15 cellular contexts compared by ENCODE assay signal in the genomic region with DNA sequence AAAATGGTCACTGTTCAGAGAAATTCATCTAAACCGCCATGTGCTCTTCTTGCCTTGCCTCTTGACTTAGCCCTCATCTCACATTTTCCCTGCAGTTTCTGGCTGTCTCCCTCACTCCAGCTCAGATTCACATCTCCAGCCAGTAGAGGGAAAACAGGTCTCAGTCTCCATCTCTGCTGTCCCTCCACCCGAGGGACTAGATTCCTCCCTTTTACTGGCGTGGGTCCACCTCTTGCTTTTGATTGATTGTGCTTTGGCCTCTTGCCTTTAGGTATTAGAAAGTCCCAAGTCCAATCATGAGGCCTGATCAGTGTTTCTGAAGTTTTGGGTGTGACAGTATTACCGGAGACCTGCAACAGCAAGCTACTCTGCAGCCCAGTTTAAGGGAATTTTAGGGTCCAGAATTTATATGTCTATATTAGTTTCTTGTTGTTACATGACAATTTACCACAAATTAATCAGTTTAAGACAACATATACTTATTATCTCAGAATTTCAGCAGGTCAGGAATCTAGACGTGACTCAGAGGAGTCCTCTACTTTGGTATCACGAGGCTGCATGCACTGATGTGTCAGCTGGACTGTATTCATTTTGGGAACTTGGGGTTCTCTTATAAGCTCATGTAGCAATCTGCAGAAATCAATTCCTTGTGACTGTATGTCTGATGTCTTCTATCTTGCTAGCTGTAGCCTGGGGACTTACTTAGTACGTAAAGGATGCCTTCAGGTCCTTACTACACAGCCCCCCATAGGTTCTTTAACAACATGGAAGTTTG.
"Had no signal": no experiment of that assay in that cellular context is flagged by ENCODE, and none has a peak within 500 bp of the region (broad histone marks: within the 10 kb centered on the region; RNA-seq: fewer than 3 reads in every experiment).

No MANE protein-coding gene starts in this region.

- H3K9me3 ChIP-seq: gastrocnemius medialis, thoracic aorta had no signal

- H3K36me3 ChIP-seq: gastrocnemius medialis, thoracic aorta had no signal

- DNase-seq: activated CD4-positive, alpha-beta memory T cell treated with anti-CD3 and anti-CD28 coated beads for 36 hours; activated gamma-delta T cell; activated T-cell treated with anti-CD3 and anti-CD28 coated beads, Interleukin-2, amount 50 U/mL, for 4 hours; effector CD4-positive, alpha-beta T cell; gastrocnemius medialis; left colon; mammary epithelial cell; stimulated activated CD4-positive, alpha-beta T cell treated with anti-CD3 and anti-CD28 coated beads, Interleukin-4, amount 100 ng/mL, for 1 hour; stimulated activated CD8-positive, alpha-beta memory T cell treated with anti-CD3 and anti-CD28 coated beads, Interleukin-4, amount 100 ng/mL, for 48 hours; stimulated activated naive CD8-positive, alpha-beta T cell treated with anti-CD3 and anti-CD28 coated beads, Interleukin-15, Interleukin-2, amounts not matched to agents 100 U/mL and 50 U/mL, for 24 hours had no signal

- H3K4me1 Mint-ChIP-seq: nephron had no signal

- H3K4me3 ChIP-seq: gastrocnemius medialis, hepatocyte, thoracic aorta had no signal

- H3K4me2 ChIP-seq: hepatocyte had no signal

- H2AFZ ChIP-seq: hepatocyte had no signal

- H3K27ac Mint-ChIP-seq: activated CD4-positive, alpha-beta memory T cell treated with anti-CD3 and anti-CD28 coated beads for 36 hours; activated naive CD8-positive, alpha-beta T cell; T-helper 2 cell treated with Interferon-gamma antibody and Interleukin-4, amounts not matched to agents 5 μg/mL and 100 μg/mL, for 36 hours had no signal

- H3K4me1 ChIP-seq: gastrocnemius medialis had no signal

- H3K36me3 Mint-ChIP-seq: activated CD4-positive, alpha-beta memory T cell treated with anti-CD3 and anti-CD28 coated beads for 36 hours; activated naive CD8-positive, alpha-beta T cell had no signal

- H3K27me3 Mint-ChIP-seq: activated CD4-positive, alpha-beta memory T cell treated with anti-CD3 and anti-CD28 coated beads for 36 hours; activated naive CD8-positive, alpha-beta T cell had no signal

- H3K27me3 ChIP-seq: gastrocnemius medialis, hepatocyte had no signal

- H3K27ac ChIP-seq: gastrocnemius medialis, hepatocyte, thoracic aorta had no signal

- H3K4me3 Mint-ChIP-seq: activated CD4-positive, alpha-beta memory T cell treated with anti-CD3 and anti-CD28 coated beads for 36 hours; activated naive CD8-positive, alpha-beta T cell; activated T-cell treated with anti-CD3 and anti-CD28 coated beads, Interleukin-2, amount 50 U/mL, for 4 hours; nephron; T-helper 2 cell treated with Interferon-gamma antibody and Interleukin-4, amounts not matched to agents 5 μg/mL and 100 μg/mL, for 36 hours had no signal

- ATAC-seq: activated T-cell treated with anti-CD3 and anti-CD28 coated beads, Interleukin-2, amount 50 U/mL, for 4 hours; gastrocnemius medialis; left colon; stimulated activated naive CD8-positive, alpha-beta T cell treated with anti-CD3 and anti-CD28 coated beads, Interleukin-15, Interleukin-2, amounts not matched to agents 100 U/mL and 50 U/mL, for 24 hours had no signal

- H3K79me2 ChIP-seq: hepatocyte had no signal
